In the genomic region with DNA sequence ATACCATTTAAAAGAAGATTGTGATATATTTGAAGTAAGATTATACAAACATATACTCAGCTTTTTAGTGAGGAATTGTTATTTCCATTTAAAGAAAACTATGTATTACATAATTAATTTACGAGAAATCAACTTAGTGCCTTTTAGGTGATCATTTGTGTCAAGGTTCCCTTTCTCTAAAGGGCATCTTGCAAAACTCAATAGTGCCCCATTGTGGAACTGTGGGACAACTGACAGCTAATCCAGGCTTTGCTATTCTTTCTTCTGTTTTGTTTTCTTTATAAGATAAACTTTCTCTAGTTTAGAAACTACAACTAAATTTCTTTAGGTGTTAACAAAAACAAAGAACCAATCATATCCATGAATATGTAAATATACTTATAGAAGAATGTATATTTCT, we compare ENCODE assay signal across 8 cellular contexts. TPM values are rescaled to one million over a fixed set of nuclear protein-coding genes. Genes with fewer than 3 reads are reported as not detected.
DNase-seq lines count a peak whose midpoint lies in the region; ATAC-seq and TF ChIP-seq lines count a peak whose summit lies in the region.

No MANE protein-coding gene starts in this region.

- H3K36me3 ChIP-seq in DND-41 (ENCODE audit: insufficient read depth, low read length) (no peaks in the 10 kb centered on the region), mesenchymal stem cell (ENCODE audit: control insufficient read depth in 1 of 2, insufficient read depth in 2 of 2, low read depth in 1 of 2, low read length in 2 of 2) (no peaks in the 10 kb centered on the region), vagina (no peaks in the 10 kb centered on the region)

- ATAC-seq in DND-41 (ENCODE audit: insufficient read depth, low read depth): no peak
- no peak for ATAC-seq in activated naive CD8-positive, alpha-beta T cell treated with anti-CD3 and anti-CD28 coated beads, Interleukin-2, amount 50 U/mL, for 24 hours
- ATAC-seq in HG03342 (IDR thresholded peaks at IDR 0.05; ENCODE audit: unreplicated experiment): no peak

- no peak overlapping the region for H2AK5ac ChIP-seq in mesenchymal stem cell (ENCODE audit: low read length, severe bottlenecking)

- H3K36me3 Mint-ChIP-seq in brain: no peaks in the 10 kb centered on the region
- H3K36me3 Mint-ChIP-seq in activated naive CD8-positive, alpha-beta T cell treated with anti-CD3 and anti-CD28 coated beads, Interleukin-2, amount 50 U/mL, for 24 hours (ENCODE audit: low read depth): no peaks in the 10 kb centered on the region

- H3K4ac ChIP-seq in mesenchymal stem cell (ENCODE audit: low read depth in 1 of 2, low read length in 2 of 2): no peak overlapping the region

- no peak overlapping the region for H3K18ac ChIP-seq in mesenchymal stem cell (ENCODE audit: low read depth in 1 of 2, low read length in 2 of 2)

- no peak overlapping the region for H3K27ac Mint-ChIP-seq in brain
- no peak overlapping the region for H3K27ac Mint-ChIP-seq in activated naive CD8-positive, alpha-beta T cell treated with anti-CD3 and anti-CD28 coated beads, Interleukin-2, amount 50 U/mL, for 24 hours

- H3K4me2 ChIP-seq in DND-41 (ENCODE audit: insufficient read depth, low read length) (no peak overlapping the region), mesenchymal stem cell (ENCODE audit: low read length, poor library complexity, severe bottlenecking) (no peak overlapping the region)

- TF ChIP-seq POLR2A in vagina (IDR thresholded peaks at IDR 0.05): no peak

- no peaks in the 10 kb centered on the region for H4K20me1 ChIP-seq in DND-41 (ENCODE audit: insufficient read depth, low read length)

- H3K4me1 ChIP-seq in DND-41 (ENCODE audit: insufficient read depth, low read length): no peaks in the 10 kb centered on the region
- no peaks in the 10 kb centered on the region for H3K4me1 ChIP-seq in mesenchymal stem cell (ENCODE audit: control insufficient read depth, insufficient read depth, low read depth, low read length)
- no peaks in the 10 kb centered on the region for H3K4me1 ChIP-seq in vagina

- no peak overlapping the region for H4K8ac ChIP-seq in mesenchymal stem cell (ENCODE audit: low read length)

- H2AFZ ChIP-seq in DND-41 (ENCODE audit: low read depth, low read length) (no peak overlapping the region), mesenchymal stem cell (ENCODE audit: low read depth, low read length) (no peak overlapping the region)

- peaks cover 0 to 2% (median 0%) of the 10 kb centered on the region in 5 experiments for H3K9me3 Mint-ChIP-seq in brain
- no peaks in the 10 kb centered on the region for H3K9me3 Mint-ChIP-seq in activated naive CD8-positive, alpha-beta T cell treated with anti-CD3 and anti-CD28 coated beads, Interleukin-2, amount 50 U/mL, for 24 hours

- peaks cover 47% of the 10 kb centered on the region for H3K4me1 Mint-ChIP-seq in brain
- peaks cover 8% of the 10 kb centered on the region for H3K4me1 Mint-ChIP-seq in activated naive CD8-positive, alpha-beta T cell treated with anti-CD3 and anti-CD28 coated beads, Interleukin-2, amount 50 U/mL, for 24 hours

- H3K27ac ChIP-seq in DND-41 (ENCODE audit: low read length) (no peak overlapping the region), mesenchymal stem cell (ENCODE audit: low read length, poor library complexity, severe bottlenecking) (no peak overlapping the region), vagina (no peak overlapping the region)

- H3K27me3 ChIP-seq in DND-41 (ENCODE audit: insufficient read depth, low read length, poor library complexity) (peaks cover 14% of the 10 kb centered on the region), mesenchymal stem cell (ENCODE audit: control insufficient read depth in 1 of 2, insufficient read depth in 1 of 2, low read length in 2 of 2) (no peaks in the 10 kb centered on the region), vagina (no peaks in the 10 kb centered on the region)

- H4K91ac ChIP-seq in mesenchymal stem cell (ENCODE audit: low read length): no peak overlapping the region

- H2BK5ac ChIP-seq in mesenchymal stem cell (ENCODE audit: low read depth, low read length, poor library complexity, severe bottlenecking): no peak overlapping the region

- H2BK15ac ChIP-seq in mesenchymal stem cell (ENCODE audit: low read depth, poor library complexity, severe bottlenecking): no peak overlapping the region

- H3K9me3 ChIP-seq in DND-41 (ENCODE audit: insufficient read depth, low read length, severe bottlenecking) (no peaks in the 10 kb centered on the region), mesenchymal stem cell (ENCODE audit: control insufficient read depth, low read length) (no peaks in the 10 kb centered on the region), vagina (no peaks in the 10 kb centered on the region)

- no peaks in the 10 kb centered on the region for H3K79me1 ChIP-seq in mesenchymal stem cell (replicated peaks; ENCODE audit: low read length, poor library complexity, severe bottlenecking)

- no peak overlapping the region for H2BK120ac ChIP-seq in mesenchymal stem cell (ENCODE audit: low read depth, low read length)

- TF ChIP-seq CTCF in DND-41 (IDR thresholded peaks at IDR 0.05; ENCODE audit: borderline replicate concordance, extremely low read depth, low read length, poor library complexity, severe bottlenecking): peak; percentile 34
- peak; percentile 27 to 62 for TF ChIP-seq CTCF in brain (conservative IDR thresholded peaks at IDR 0.05)
- TF ChIP-seq CTCF in vagina (IDR thresholded peaks at IDR 0.05): no peak

- DNase-seq in DND-41 (no peak), Kasumi-1 (lab: John Stamatoyannopoulos, UW) (peak; percentile 42 to 44), mesenchymal stem cell (peak; percentile 52), vagina (ENCODE audit: extremely low spot score in 2 of 2) (no peak)
- no peak for DNase-seq in stimulated activated CD4-positive, alpha-beta T cell treated with anti-CD3 and anti-CD28 coated beads, Interleukin-12 subunit alpha, Interleukin-12 subunit beta, amount 100 ng/mL, for 4 hours
- DNase-seq in activated naive CD8-positive, alpha-beta T cell treated with anti-CD3 and anti-CD28 coated beads, Interleukin-2, amount 50 U/mL, for 24 hours: no peak

- H3K23ac ChIP-seq in mesenchymal stem cell (ENCODE audit: low read length in 2 of 2): no peak overlapping the region

- H3K79me2 ChIP-seq in DND-41 (ENCODE audit: insufficient read depth, low read length): no peaks in the 10 kb centered on the region

- no peak overlapping the region for H2BK12ac ChIP-seq in mesenchymal stem cell (ENCODE audit: low read length in 2 of 2)

- no peak overlapping the region for H3K4me3 Mint-ChIP-seq in brain
- H3K4me3 Mint-ChIP-seq in activated naive CD8-positive, alpha-beta T cell treated with anti-CD3 and anti-CD28 coated beads, Interleukin-2, amount 50 U/mL, for 24 hours: no peak overlapping the region

- intact Hi-C loops in vagina (cut with DNase I): no loop called here

- H3K14ac ChIP-seq in mesenchymal stem cell (ENCODE audit: low read length in 2 of 2): no peak overlapping the region

- no CpG with 5 or more reads among the region's 1 CpG for WGBS in mesenchymal stem cell

- H3K27me3 Mint-ChIP-seq in brain: peaks cover 4% of the 10 kb centered on the region
- peaks cover 2% of the 10 kb centered on the region for H3K27me3 Mint-ChIP-seq in activated naive CD8-positive, alpha-beta T cell treated with anti-CD3 and anti-CD28 coated beads, Interleukin-2, amount 50 U/mL, for 24 hours

- no peak overlapping the region for H3K4me3 ChIP-seq in DND-41 (ENCODE audit: low read depth in 1 of 2, low read length in 2 of 2)
- no peak overlapping the region for H3K4me3 ChIP-seq in mesenchymal stem cell (ENCODE audit: insufficient read depth in 1 of 2, low read depth in 1 of 2, low read length in 2 of 2)
- H3K4me3 ChIP-seq in vagina: no peak overlapping the region

- H3K9ac ChIP-seq in DND-41 (ENCODE audit: low read depth, low read length) (no peak overlapping the region), mesenchymal stem cell (ENCODE audit: low read length) (no peak overlapping the region)

RNA-seq across cellular contexts. Expression of a gene that starts 24.3 kb away (rescaled TPM):
- polyA plus RNA-seq in brain (ENCODE audit: insufficient read depth, low read depth, low replicate concordance): 0.20 TPM
- not detected for polyA plus RNA-seq in mesenchymal stem cell (2013, experiment 1 of 2)
- not detected for polyA plus RNA-seq in mesenchymal stem cell (2013, experiment 2 of 2)
- 56.5 TPM for total RNA-seq in vagina

Comparison
In these comparisons a context has a peak if more than half of its experiments do, and no peak if none do; other contexts are left out.
1. DNase-seq: peak in Kasumi-1 (2 of 2) and mesenchymal stem cell (single experiment); none in DND-41 (single experiment), vagina (0 of 2), stimulated activated CD4-positive, alpha-beta T cell treated with anti-CD3 and anti-CD28 coated beads, Interleukin-12 subunit alpha, Interleukin-12 subunit beta, amount 100 ng/mL, for 4 hours (single experiment) and activated naive CD8-positive, alpha-beta T cell treated with anti-CD3 and anti-CD28 coated beads, Interleukin-2, amount 50 U/mL, for 24 hours (single experiment).
2. CTCF ChIP-seq: peak in DND-41 (single experiment) and brain (2 of 2); none in vagina (0 of 3).